In genomic region chr15:97909291-97909891, GRCh38 we compare ENCODE assay signal across 9 cellular contexts. TPM values are rescaled to one million over a fixed set of nuclear protein-coding genes. Genes with fewer than 3 reads are reported as not detected.
DNase-seq lines count a peak whose midpoint lies in the region; ATAC-seq and TF ChIP-seq lines count a peak whose summit lies in the region.
"Had no signal": no experiment of that assay in that cellular context is flagged by ENCODE, and none has a peak within 500 bp of the region (broad histone marks: within the 10 kb centered on the region; RNA-seq: fewer than 3 reads in every experiment).

No MANE protein-coding gene starts in this region.

- H3K9me3 Mint-ChIP-seq in neural progenitor cell (no peaks in the 10 kb centered on the region), type B pancreatic cell (no peaks in the 10 kb centered on the region)

- H3K27ac ChIP-seq in neural progenitor cell: no peak overlapping the region

- H3K36me3 Mint-ChIP-seq in neural progenitor cell: no peaks in the 10 kb centered on the region
- H3K36me3 Mint-ChIP-seq in type B pancreatic cell: no peaks in the 10 kb centered on the region
- H3K36me3 Mint-ChIP-seq: activated naive CD8-positive, alpha-beta T cell had no signal

- no peaks in the 10 kb centered on the region for H3F3A ChIP-seq in neural progenitor cell (ENCODE audit: low read depth)

- H3K4me3 ChIP-seq in fibroblast of pulmonary artery (replicated peaks; ENCODE audit: low read depth, low read length) (no peak overlapping the region), neural progenitor cell (no peak overlapping the region)

- H3K79me2 ChIP-seq in neural progenitor cell (ENCODE audit: low read depth): no peaks in the 10 kb centered on the region

- ATAC-seq in GM19043 (IDR thresholded peaks at IDR 0.05; ENCODE audit: low read depth, unreplicated experiment): peak; percentile 93
- ATAC-seq in HG03280 (IDR thresholded peaks at IDR 0.05; ENCODE audit: unreplicated experiment): peak; percentile 87

- H3K27me3 Mint-ChIP-seq in neural progenitor cell (ENCODE audit: insufficient read depth, low read depth) (peaks cover 9% of the 10 kb centered on the region), type B pancreatic cell (peaks cover 65% of the 10 kb centered on the region)

- H3K9ac ChIP-seq in neural progenitor cell: no peak overlapping the region

- no peaks in the 10 kb centered on the region for H3K36me3 ChIP-seq in neural progenitor cell

- H3K27ac Mint-ChIP-seq in neural progenitor cell: no peak overlapping the region
- H3K27ac Mint-ChIP-seq in type B pancreatic cell: no peak overlapping the region
- H3K27ac Mint-ChIP-seq: activated naive CD8-positive, alpha-beta T cell had no signal

- H3K4me1 ChIP-seq in neural progenitor cell: no peaks in the 10 kb centered on the region

- no peak overlapping the region for H2AFZ ChIP-seq in neural progenitor cell (replicated peaks)

- DNase-seq in CMK (ENCODE audit: low read depth): peak; percentile 51
- peak; percentile 17 for DNase-seq in NOMO-1 treated with dmso at 0.1 percent for 144 hours (lab: John Stamatoyannopoulos, UW; ENCODE audit: unreplicated experiment)
- peak; percentile 50 for DNase-seq in activated T-cell treated with anti-CD3 and anti-CD28 coated beads for 48 hours (ENCODE audit: low read depth)
- peak; percentile 69 for DNase-seq in fibroblast of pulmonary artery (ENCODE audit: low read depth)
- DNase-seq in neural progenitor cell (ENCODE audit: low spot score): peak; percentile 80
- peak; percentile 74 for DNase-seq in type B pancreatic cell (ENCODE audit: extremely low spot score, unreplicated experiment)

- peaks cover 1% of the 10 kb centered on the region for H3K4me1 Mint-ChIP-seq in neural progenitor cell
- peaks cover 2% of the 10 kb centered on the region for H3K4me1 Mint-ChIP-seq in type B pancreatic cell (ENCODE audit: unreplicated experiment)

- peaks cover 22% of the 10 kb centered on the region for H3K27me3 ChIP-seq in neural progenitor cell

- TF ChIP-seq CTCF in fibroblast of pulmonary artery (IDR thresholded peaks at IDR 0.05; ENCODE audit: low read length, missing control alignments) (peak; percentile 99), neural progenitor cell (IDR thresholded peaks at IDR 0.05) (peak; percentile 88), type B pancreatic cell (conservative IDR thresholded peaks at IDR 0.05) (peak; percentile 91)

- H3K9me3 ChIP-seq in neural progenitor cell (ENCODE audit: low read depth): no peaks in the 10 kb centered on the region

- H3K4me2 ChIP-seq in neural progenitor cell: no peak overlapping the region

- no peak overlapping the region for H3K4me3 Mint-ChIP-seq in neural progenitor cell
- H3K4me3 Mint-ChIP-seq in type B pancreatic cell: no peak overlapping the region
- H3K4me3 Mint-ChIP-seq: activated naive CD8-positive, alpha-beta T cell had no signal

- no peaks in the 10 kb centered on the region for H4K20me1 ChIP-seq in neural progenitor cell (ENCODE audit: low read depth)

RNA-seq across cellular contexts. Expression of gene ARRDC4, which starts 51.1 kb away (rescaled TPM):
- total RNA-seq in neural progenitor cell (ENCODE audit: low replicate concordance) (19.9 and 28.2 TPM in 2 replicates), type B pancreatic cell (ENCODE audit: low replicate concordance) (31.3 and 31.6 TPM in 2 replicates)

Comparison
In these comparisons a context has a peak if more than half of its experiments do, and no peak if none do; other contexts are left out.
1. DNase-seq: peak in every context shown above with its lines; median percentile 80 in neural progenitor cell; 74 in type B pancreatic cell; 69 in fibroblast of pulmonary artery; 51 in CMK; 50 in activated T-cell treated with anti-CD3 and anti-CD28 coated beads for 48 hours; 17 in NOMO-1 treated with dmso at 0.1 percent for 144 hours.